In the genomic region with DNA sequence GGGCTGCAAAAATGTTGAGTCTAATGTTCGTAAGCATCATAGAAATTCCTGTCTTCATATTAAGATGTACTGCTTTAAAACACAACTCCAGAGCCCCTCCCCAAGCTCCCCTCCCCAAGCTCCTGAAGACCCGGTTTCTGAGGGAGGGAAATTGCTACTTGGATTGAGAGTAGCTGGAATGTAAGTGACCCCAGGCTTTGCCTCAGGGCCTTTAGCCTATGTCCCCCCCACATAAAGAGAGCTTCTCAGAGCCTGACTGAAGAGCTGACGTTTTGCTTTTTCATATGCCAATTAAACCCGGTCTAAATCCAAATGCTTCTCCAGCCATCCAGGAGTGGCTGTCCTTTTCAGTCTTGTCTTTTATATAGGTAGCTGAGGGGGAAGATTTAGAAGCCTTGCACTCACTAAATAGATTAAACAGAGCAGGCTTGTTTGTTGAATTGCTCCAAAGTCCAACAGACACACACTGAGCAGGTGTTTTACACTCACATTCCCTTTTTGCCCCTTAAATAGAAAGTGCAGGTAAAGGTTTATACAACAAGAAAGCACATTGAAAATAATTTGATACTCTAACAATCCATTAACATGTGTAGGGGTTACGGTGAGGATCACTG, we compare ENCODE assay signal across 22 cellular contexts. TPM values are rescaled to one million over a fixed set of nuclear protein-coding genes. Genes with fewer than 3 reads are reported as not detected.
"Had no signal": no experiment of that assay in that cellular context is flagged by ENCODE, and none has a peak within 500 bp of the region (broad histone marks: within the 10 kb centered on the region; RNA-seq: fewer than 3 reads in every experiment).

No MANE protein-coding gene starts in this region.

- H2AFZ ChIP-seq: parathyroid adenoma had no signal

- H3K27me3 ChIP-seq: body of pancreas, colonic mucosa, foreskin keratinocyte, upper lobe of left lung had no signal

- H3K27ac ChIP-seq: body of pancreas, colonic mucosa, foreskin keratinocyte, left lung, neutrophil, parathyroid adenoma, thoracic aorta, upper lobe of left lung had no signal

- ATAC-seq: body of pancreas; foreskin keratinocyte; left lung; naive thymus-derived CD4-positive, alpha-beta T cell; sciatic nerve; stimulated activated naive B cell treated with anti-CD40 and anti-IgM and Interleukin-4, amounts not matched to agents 10 μg/mL and 1 μg/mL and 100 μg/mL, for 72 hours had no signal

- H3K36me3 ChIP-seq: colonic mucosa, neutrophil, thoracic aorta, upper lobe of left lung had no signal

- H3K4me3 ChIP-seq: body of pancreas, colonic mucosa, left lung, thoracic aorta, upper lobe of left lung had no signal

- H3K4me1 ChIP-seq: body of pancreas, colonic mucosa, foreskin keratinocyte, left lung, parathyroid adenoma, upper lobe of left lung had no signal

- H3K9ac ChIP-seq: parathyroid adenoma had no signal

- DNase-seq: activated CD4-positive, alpha-beta memory T cell treated with anti-CD3 and anti-CD28 coated beads for 36 hours; activated CD4-positive, alpha-beta T cell treated with anti-CD3 and anti-CD28 coated beads for 4 hours; activated naive CD4-positive, alpha-beta T cell; activated naive CD8-positive, alpha-beta T cell treated with anti-CD3 and anti-CD28 coated beads, Interleukin-2, amount 10 ng/mL, durations not matched to agents 7 days and 5 days; amygdala; body of pancreas; colonic mucosa; foreskin keratinocyte; glutamatergic neuron; hypothalamus; left lung; mesenchymal stem cell; naive thymus-derived CD4-positive, alpha-beta T cell; stimulated activated CD4-positive, alpha-beta T cell treated with anti-CD3 and anti-CD28 coated beads, Interleukin-4, amount 100 ng/mL, for 4 hours; stimulated activated naive B cell treated with anti-CD40 and anti-IgM and Interleukin-4, amounts not matched to agents 10 μg/mL and 1 μg/mL and 100 μg/mL, for 72 hours; upper lobe of left lung had no signal

- H3K9me3 ChIP-seq: body of pancreas, colonic mucosa, left lung, neutrophil, thoracic aorta, upper lobe of left lung had no signal

RNA-seq across cellular contexts. Expression of gene ARX, which starts 19.6 kb away (rescaled TPM):
- polyA plus RNA-seq: fibroblast of lung; foreskin keratinocyte; keratinocyte; naive thymus-derived CD4-positive, alpha-beta T cell had no signal
